21 cellular contexts compared by ENCODE assay signal in genomic region chr10:115968236-115968635, GRCh38.
"Had no signal": no experiment of that assay in that cellular context is flagged by ENCODE, and none has a peak within 500 bp of the region (broad histone marks: within the 10 kb centered on the region; RNA-seq: fewer than 3 reads in every experiment).

No MANE protein-coding gene starts in this region.

- H2AFZ ChIP-seq: hepatocyte had no signal

- H3K4me2 ChIP-seq: hepatocyte had no signal

- H3K4me1 ChIP-seq: gastrocnemius medialis, right lobe of liver, upper lobe of left lung had no signal

- H3K27me3 ChIP-seq: gastrocnemius medialis, hepatocyte, right lobe of liver, upper lobe of left lung had no signal

- H3K79me2 ChIP-seq: hepatocyte had no signal

- H3K27ac ChIP-seq: gastrocnemius medialis, hepatocyte, right lobe of liver, upper lobe of left lung, VCaP had no signal

- H3K36me3 ChIP-seq: gastrocnemius medialis, right lobe of liver, upper lobe of left lung had no signal

- H3K9me3 ChIP-seq: gastrocnemius medialis, right lobe of liver, upper lobe of left lung had no signal

- H3K4me3 ChIP-seq: gastrocnemius medialis, hepatocyte, right lobe of liver, upper lobe of left lung had no signal

- ATAC-seq: activated CD8-positive, alpha-beta T cell treated with anti-CD3 and anti-CD28 coated beads for 36 hours; activated naive CD4-positive, alpha-beta T cell treated with anti-CD3 and anti-CD28 coated beads, Interleukin-2, amount 50 U/mL, for 72 hours; activated T-cell treated with anti-CD3 and anti-CD28 coated beads, Interleukin-2, amount 50 U/mL, for 4 hours; activated T-helper 17 cell treated with anti-CD3 and anti-CD28 coated beads, Interleukin-2, amount 50 U/mL, for 72 hours; gastrocnemius medialis; left cardiac atrium; left ventricle myocardium superior; right lobe of liver; stimulated activated memory B cell treated with anti-CD40 and anti-IgM and Interleukin-4, amounts not matched to agents 10 μg/mL and 1 μg/mL and 100 μg/mL, for 72 hours; stimulated activated naive CD8-positive, alpha-beta T cell treated with anti-CD3 and anti-CD28 coated beads, Interleukin-15, amount 100 ng/mL, for 72 hours had no signal

- DNase-seq: activated CD4-positive, alpha-beta T cell treated with anti-CD3 and anti-CD28 coated beads, Interleukin-2, amount 50 U/mL, for 1 hour; activated CD4-positive, CD25-positive, alpha-beta regulatory T cell treated with anti-CD3 and anti-CD28 coated beads, Interleukin-2, amount 50 U/mL, for 72 hours; activated CD8-positive, alpha-beta T cell treated with anti-CD3 and anti-CD28 coated beads for 36 hours; activated T-cell treated with anti-CD3 and anti-CD28 coated beads, Interleukin-2, amount 50 U/mL, for 4 hours; gastrocnemius medialis; glutamatergic neuron; left cardiac atrium; left ventricle myocardium superior; posterior cingulate gyrus; right lobe of liver; stimulated activated CD4-positive, alpha-beta T cell treated with anti-CD3 and anti-CD28 coated beads, Interleukin-4, amount 100 ng/mL, for 24 hours; stimulated activated CD8-positive, alpha-beta memory T cell treated with anti-CD3 and anti-CD28 coated beads, Interleukin-4, amount 100 ng/mL, for 48 hours; stimulated activated naive CD8-positive, alpha-beta T cell treated with anti-CD3 and anti-CD28 coated beads, Interleukin-15, amount 100 ng/mL, for 72 hours; substantia nigra; T-helper 1 cell; upper lobe of left lung had no signal
